In genomic region chr17:44947461-44948314, GRCh38 we compare ENCODE assay signal across 1 cellular context.
TF ChIP-seq lines count a peak whose summit lies in the region.

TSS of gene KIF18B (minus strand) at chr17:44947773. CDS start at chr17:44936344, 11,429 bp downstream.

TF ChIP-seq in HepG2, 621 proteins besides CTCF, POLR2A, EP300 and RAD21 (continued from another document and continues in another):
- TF ChIP-seq, protein P1, sequence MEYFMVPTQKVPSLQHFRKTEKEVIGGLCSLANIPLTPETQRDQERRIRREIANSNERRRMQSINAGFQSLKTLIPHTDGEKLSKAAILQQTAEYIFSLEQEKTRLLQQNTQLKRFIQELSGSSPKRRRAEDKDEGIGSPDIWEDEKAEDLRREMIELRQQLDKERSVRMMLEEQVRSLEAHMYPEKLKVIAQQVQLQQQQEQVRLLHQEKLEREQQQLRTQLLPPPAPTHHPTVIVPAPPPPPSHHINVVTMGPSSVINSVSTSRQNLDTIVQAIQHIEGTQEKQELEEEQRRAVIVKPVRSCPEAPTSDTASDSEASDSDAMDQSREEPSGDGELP (IDR thresholded peaks at IDR 0.05; ENCODE audit: borderline replicate concordance, low read depth), result peak; percentile 58; the same call in 1 of the 2 replicates
- TF ChIP-seq ZBTB1 (CRISPR knock-in tag; IDR thresholded peaks at IDR 0.05; ENCODE audit: borderline replicate concordance), result no peak
- TF ChIP-seq HOXA9 (CRISPR knock-in tag; IDR thresholded peaks at IDR 0.05; ENCODE audit: borderline replicate concordance), result no peak; the same call in 1 of the 2 replicates
- TF ChIP-seq, protein P2, sequence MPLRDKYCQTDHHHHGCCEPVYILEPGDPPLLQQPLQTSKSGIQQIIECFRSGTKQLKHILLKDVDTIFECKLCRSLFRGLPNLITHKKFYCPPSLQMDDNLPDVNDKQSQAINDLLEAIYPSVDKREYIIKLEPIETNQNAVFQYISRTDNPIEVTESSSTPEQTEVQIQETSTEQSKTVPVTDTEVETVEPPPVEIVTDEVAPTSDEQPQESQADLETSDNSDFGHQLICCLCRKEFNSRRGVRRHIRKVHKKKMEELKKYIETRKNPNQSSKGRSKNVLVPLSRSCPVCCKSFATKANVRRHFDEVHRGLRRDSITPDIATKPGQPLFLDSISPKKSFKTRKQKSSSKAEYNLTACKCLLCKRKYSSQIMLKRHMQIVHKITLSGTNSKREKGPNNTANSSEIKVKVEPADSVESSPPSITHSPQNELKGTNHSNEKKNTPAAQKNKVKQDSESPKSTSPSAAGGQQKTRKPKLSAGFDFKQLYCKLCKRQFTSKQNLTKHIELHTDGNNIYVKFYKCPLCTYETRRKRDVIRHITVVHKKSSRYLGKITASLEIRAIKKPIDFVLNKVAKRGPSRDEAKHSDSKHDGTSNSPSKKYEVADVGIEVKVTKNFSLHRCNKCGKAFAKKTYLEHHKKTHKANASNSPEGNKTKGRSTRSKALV (CRISPR knock-in tag; IDR thresholded peaks at IDR 0.05), result peak; percentile 66; the same call in 1 of the 2 replicates
- TF ChIP-seq, protein P3, sequence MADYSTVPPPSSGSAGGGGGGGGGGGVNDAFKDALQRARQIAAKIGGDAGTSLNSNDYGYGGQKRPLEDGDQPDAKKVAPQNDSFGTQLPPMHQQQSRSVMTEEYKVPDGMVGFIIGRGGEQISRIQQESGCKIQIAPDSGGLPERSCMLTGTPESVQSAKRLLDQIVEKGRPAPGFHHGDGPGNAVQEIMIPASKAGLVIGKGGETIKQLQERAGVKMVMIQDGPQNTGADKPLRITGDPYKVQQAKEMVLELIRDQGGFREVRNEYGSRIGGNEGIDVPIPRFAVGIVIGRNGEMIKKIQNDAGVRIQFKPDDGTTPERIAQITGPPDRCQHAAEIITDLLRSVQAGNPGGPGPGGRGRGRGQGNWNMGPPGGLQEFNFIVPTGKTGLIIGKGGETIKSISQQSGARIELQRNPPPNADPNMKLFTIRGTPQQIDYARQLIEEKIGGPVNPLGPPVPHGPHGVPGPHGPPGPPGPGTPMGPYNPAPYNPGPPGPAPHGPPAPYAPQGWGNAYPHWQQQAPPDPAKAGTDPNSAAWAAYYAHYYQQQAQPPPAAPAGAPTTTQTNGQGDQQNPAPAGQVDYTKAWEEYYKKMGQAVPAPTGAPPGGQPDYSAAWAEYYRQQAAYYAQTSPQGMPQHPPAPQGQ (CRISPR knock-in tag; IDR thresholded peaks at IDR 0.05; ENCODE audit: borderline replicate concordance), result 0 out of 2 replicates have a peak, but pooled peaks have one; percentile 73
- no peak for TF ChIP-seq ZMYM3 (CRISPR knock-in tag; IDR thresholded peaks at IDR 0.05)
- no peak for TF ChIP-seq ZXDC (CRISPR knock-in tag; IDR thresholded peaks at IDR 0.05)
- TF ChIP-seq SSRP1 (CRISPR knock-in tag; IDR thresholded peaks at IDR 0.05), result no peak
- TF ChIP-seq, protein P4, sequence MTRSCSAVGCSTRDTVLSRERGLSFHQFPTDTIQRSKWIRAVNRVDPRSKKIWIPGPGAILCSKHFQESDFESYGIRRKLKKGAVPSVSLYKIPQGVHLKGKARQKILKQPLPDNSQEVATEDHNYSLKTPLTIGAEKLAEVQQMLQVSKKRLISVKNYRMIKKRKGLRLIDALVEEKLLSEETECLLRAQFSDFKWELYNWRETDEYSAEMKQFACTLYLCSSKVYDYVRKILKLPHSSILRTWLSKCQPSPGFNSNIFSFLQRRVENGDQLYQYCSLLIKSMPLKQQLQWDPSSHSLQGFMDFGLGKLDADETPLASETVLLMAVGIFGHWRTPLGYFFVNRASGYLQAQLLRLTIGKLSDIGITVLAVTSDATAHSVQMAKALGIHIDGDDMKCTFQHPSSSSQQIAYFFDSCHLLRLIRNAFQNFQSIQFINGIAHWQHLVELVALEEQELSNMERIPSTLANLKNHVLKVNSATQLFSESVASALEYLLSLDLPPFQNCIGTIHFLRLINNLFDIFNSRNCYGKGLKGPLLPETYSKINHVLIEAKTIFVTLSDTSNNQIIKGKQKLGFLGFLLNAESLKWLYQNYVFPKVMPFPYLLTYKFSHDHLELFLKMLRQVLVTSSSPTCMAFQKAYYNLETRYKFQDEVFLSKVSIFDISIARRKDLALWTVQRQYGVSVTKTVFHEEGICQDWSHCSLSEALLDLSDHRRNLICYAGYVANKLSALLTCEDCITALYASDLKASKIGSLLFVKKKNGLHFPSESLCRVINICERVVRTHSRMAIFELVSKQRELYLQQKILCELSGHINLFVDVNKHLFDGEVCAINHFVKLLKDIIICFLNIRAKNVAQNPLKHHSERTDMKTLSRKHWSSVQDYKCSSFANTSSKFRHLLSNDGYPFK (CRISPR knock-in tag; IDR thresholded peaks at IDR 0.05; ENCODE audit: borderline replicate concordance), result peak; percentile 12; the same call in 1 of the 2 replicates
- no peak for TF ChIP-seq ZNF382 (CRISPR knock-in tag; IDR thresholded peaks at IDR 0.05; ENCODE audit: borderline replicate concordance)
- TF ChIP-seq ZSCAN21 (CRISPR knock-in tag; IDR thresholded peaks at IDR 0.05; ENCODE audit: borderline replicate concordance), result no peak; the same call in 1 of the 2 replicates
- no peak for TF ChIP-seq ZNF569 (CRISPR knock-in tag; IDR thresholded peaks at IDR 0.05; ENCODE audit: borderline replicate concordance)
- TF ChIP-seq ZFP91 (CRISPR knock-in tag; IDR thresholded peaks at IDR 0.05; ENCODE audit: borderline replicate concordance), result peak; percentile 77
- peak; percentile 89 for TF ChIP-seq THAP11 (CRISPR knock-in tag; IDR thresholded peaks at IDR 0.05)
- TF ChIP-seq MATR3 (CRISPR knock-in tag; IDR thresholded peaks at IDR 0.05), result no peak
- TF ChIP-seq ZNF160 (CRISPR knock-in tag; IDR thresholded peaks at IDR 0.05), result peak; percentile 73; the same call in 1 of the 2 replicates
- peak; percentile 41 for TF ChIP-seq ESRRA (CRISPR knock-in tag; IDR thresholded peaks at IDR 0.05; ENCODE audit: low read depth)
- no peak for TF ChIP-seq CBX2 (IDR thresholded peaks at IDR 0.05; ENCODE audit: low read depth, low read length)
- peak; percentile 95 for TF ChIP-seq CBX2 (CRISPR knock-in tag; IDR thresholded peaks at IDR 0.05; ENCODE audit: low read depth)
- no peak for TF ChIP-seq ZNF629 (CRISPR knock-in tag; conservative IDR thresholded peaks at IDR 0.05)
- TF ChIP-seq MED1 (CRISPR knock-in tag; IDR thresholded peaks at IDR 0.05), result peak; percentile 80
- TF ChIP-seq ZNF782 (CRISPR knock-in tag; IDR thresholded peaks at IDR 0.05; ENCODE audit: borderline replicate concordance), result no peak
- peak; percentile 53; the same call in 1 of the 2 replicates for TF ChIP-seq HOXD1 (CRISPR knock-in tag; IDR thresholded peaks at IDR 0.05)
- TF ChIP-seq, protein P5, sequence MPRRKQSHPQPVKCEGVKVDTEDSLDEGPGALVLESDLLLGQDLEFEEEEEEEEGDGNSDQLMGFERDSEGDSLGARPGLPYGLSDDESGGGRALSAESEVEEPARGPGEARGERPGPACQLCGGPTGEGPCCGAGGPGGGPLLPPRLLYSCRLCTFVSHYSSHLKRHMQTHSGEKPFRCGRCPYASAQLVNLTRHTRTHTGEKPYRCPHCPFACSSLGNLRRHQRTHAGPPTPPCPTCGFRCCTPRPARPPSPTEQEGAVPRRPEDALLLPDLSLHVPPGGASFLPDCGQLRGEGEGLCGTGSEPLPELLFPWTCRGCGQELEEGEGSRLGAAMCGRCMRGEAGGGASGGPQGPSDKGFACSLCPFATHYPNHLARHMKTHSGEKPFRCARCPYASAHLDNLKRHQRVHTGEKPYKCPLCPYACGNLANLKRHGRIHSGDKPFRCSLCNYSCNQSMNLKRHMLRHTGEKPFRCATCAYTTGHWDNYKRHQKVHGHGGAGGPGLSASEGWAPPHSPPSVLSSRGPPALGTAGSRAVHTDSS (CRISPR knock-in tag; conservative IDR thresholded peaks at IDR 0.05), result no peak
- TF ChIP-seq ZBTB20 (CRISPR knock-in tag; IDR thresholded peaks at IDR 0.05; ENCODE audit: borderline replicate concordance, low read depth), result peak; percentile 81; the same call in 1 of the 2 replicates
- TF ChIP-seq ZKSCAN5 (CRISPR knock-in tag; IDR thresholded peaks at IDR 0.05), result 0 out of 2 replicates have a peak, but pooled peaks have one; percentile 56
- TF ChIP-seq BRD4 (CRISPR knock-in tag; IDR thresholded peaks at IDR 0.05), result no peak; the same call in 1 of the 2 replicates
- TF ChIP-seq ZNF530 (CRISPR knock-in tag; IDR thresholded peaks at IDR 0.05; ENCODE audit: low read depth), result no peak; the same call in 1 of the 2 replicates
- TF ChIP-seq KDM1A (CRISPR knock-in tag; IDR thresholded peaks at IDR 0.05), result no peak
- TF ChIP-seq ZMYM2 (CRISPR knock-in tag; IDR thresholded peaks at IDR 0.05), result peak; percentile 84
- peak; percentile 47; the same call in 1 of the 2 replicates for TF ChIP-seq RBAK (CRISPR knock-in tag; IDR thresholded peaks at IDR 0.05)
- TF ChIP-seq, protein P6, sequence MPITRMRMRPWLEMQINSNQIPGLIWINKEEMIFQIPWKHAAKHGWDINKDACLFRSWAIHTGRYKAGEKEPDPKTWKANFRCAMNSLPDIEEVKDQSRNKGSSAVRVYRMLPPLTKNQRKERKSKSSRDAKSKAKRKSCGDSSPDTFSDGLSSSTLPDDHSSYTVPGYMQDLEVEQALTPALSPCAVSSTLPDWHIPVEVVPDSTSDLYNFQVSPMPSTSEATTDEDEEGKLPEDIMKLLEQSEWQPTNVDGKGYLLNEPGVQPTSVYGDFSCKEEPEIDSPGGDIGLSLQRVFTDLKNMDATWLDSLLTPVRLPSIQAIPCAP (CRISPR knock-in tag; IDR thresholded peaks at IDR 0.05; ENCODE audit: low read depth), result no peak
- TF ChIP-seq SNAPC2 (CRISPR knock-in tag; IDR thresholded peaks at IDR 0.05), result peak; percentile 69
- TF ChIP-seq ZBTB7B (CRISPR knock-in tag; IDR thresholded peaks at IDR 0.05), result no peak
- no peak for TF ChIP-seq MYNN (CRISPR knock-in tag; IDR thresholded peaks at IDR 0.05; ENCODE audit: low read depth)
- TF ChIP-seq CREM (IDR thresholded peaks at IDR 0.05), result peak; percentile 60
- no peak for TF ChIP-seq CREM (CRISPR knock-in tag; IDR thresholded peaks at IDR 0.05)
- TF ChIP-seq SP4 (CRISPR knock-in tag; IDR thresholded peaks at IDR 0.05), result peak; percentile 83
- no peak; the same call in 1 of the 2 replicates for TF ChIP-seq ZNF12 (CRISPR knock-in tag; IDR thresholded peaks at IDR 0.05)
- TF ChIP-seq CSRNP2 (CRISPR knock-in tag; conservative IDR thresholded peaks at IDR 0.05; ENCODE audit: low read depth), result no peak
- TF ChIP-seq ZNF501 (CRISPR knock-in tag; IDR thresholded peaks at IDR 0.05), result peak; percentile 95
- TF ChIP-seq XBP1 (CRISPR knock-in tag; IDR thresholded peaks at IDR 0.05), result no peak
- TF ChIP-seq ZSCAN30 (CRISPR knock-in tag; IDR thresholded peaks at IDR 0.05), result no peak
- TF ChIP-seq WIZ (CRISPR knock-in tag; IDR thresholded peaks at IDR 0.05), result no peak
- TF ChIP-seq JDP2 (CRISPR knock-in tag; IDR thresholded peaks at IDR 0.05; ENCODE audit: borderline replicate concordance), result no peak
- TF ChIP-seq TEAD3 (CRISPR knock-in tag; optimal IDR thresholded peaks at IDR 0.05; ENCODE audit: borderline replicate concordance), result peak; percentile 12
